ENCODE assay signal across 14 cellular contexts in genomic region chr22:46453006-46453828, GRCh38.
DNase-seq lines count a peak whose midpoint lies in the region; ATAC-seq and TF ChIP-seq lines count a peak whose summit lies in the region.
"Had no signal": no experiment of that assay in that cellular context is flagged by ENCODE, and none has a peak within 500 bp of the region (broad histone marks: within the 10 kb centered on the region; RNA-seq: fewer than 3 reads in every experiment).

No MANE protein-coding gene starts in this region.

- peak overlapping the region in 16 of 21 experiments; percentile 15 to 78 (median 49) for H3K27ac ChIP-seq in skin epidermis
- H3K27ac ChIP-seq in aorta (ENCODE audit: low read depth in 1 of 2, low read length in 2 of 2): no peak overlapping the region
- H3K27ac ChIP-seq: 22Rv1, psoas muscle had no signal

- DNase-seq in DMS 273 (lab: John Stamatoyannopoulos, UW; ENCODE audit: unreplicated experiment) (peak; percentile 49), DMS 273 treated with DMSO at 0.1 percent for 48 hours (lab: John Stamatoyannopoulos, UW) (no peak), astrocyte of the hippocampus (ENCODE audit: low read depth, low spot score) (peak; percentile 57), osteocyte (ENCODE audit: extremely low spot score, unreplicated experiment) (no peak), aorta (no peak)
- DNase-seq: activated CD8-positive, alpha-beta memory T cell treated with anti-CD3 and anti-CD28 coated beads, Interleukin-2, amount 10 ng/mL, durations not matched to agents 7 days and 5 days; CD4-positive, alpha-beta memory T cell; effector CD8-positive, alpha-beta T cell; NCI-H2107; psoas muscle had no signal

- no peak overlapping the region for H3K4me3 ChIP-seq in iPS-15b (ENCODE audit: low read depth, low read length)
- no peak overlapping the region for H3K4me3 ChIP-seq in skin epidermis
- H3K4me3 ChIP-seq in aorta (ENCODE audit: low read length in 2 of 2): no peak overlapping the region
- H3K4me3 ChIP-seq: psoas muscle had no signal

- H3K4me1 Mint-ChIP-seq in osteocyte (ENCODE audit: unreplicated experiment): peaks cover 60% of the 10 kb centered on the region
- H3K4me1 Mint-ChIP-seq: activated CD8-positive, alpha-beta memory T cell treated with anti-CD3 and anti-CD28 coated beads, Interleukin-2, amount 10 ng/mL, durations not matched to agents 7 days and 5 days; CD4-positive, alpha-beta memory T cell had no signal

- no peak overlapping the region for H3K27ac Mint-ChIP-seq in osteocyte (ENCODE audit: unreplicated experiment)
- H3K27ac Mint-ChIP-seq: activated CD8-positive, alpha-beta memory T cell treated with anti-CD3 and anti-CD28 coated beads, Interleukin-2, amount 10 ng/mL, durations not matched to agents 7 days and 5 days; CD4-positive, alpha-beta memory T cell had no signal

- no peaks in the 10 kb centered on the region for H3K4me1 ChIP-seq in iPS-15b (ENCODE audit: control insufficient read depth, insufficient read depth, low read length)
- no peaks in the 10 kb centered on the region for H3K4me1 ChIP-seq in aorta (ENCODE audit: control insufficient read depth in 1 of 2, insufficient read depth in 2 of 2, low read length in 2 of 2)
- H3K4me1 ChIP-seq: psoas muscle had no signal

- no peak overlapping the region for H3K4me3 Mint-ChIP-seq in osteocyte (ENCODE audit: unreplicated experiment)
- H3K4me3 Mint-ChIP-seq: activated CD8-positive, alpha-beta memory T cell treated with anti-CD3 and anti-CD28 coated beads, Interleukin-2, amount 10 ng/mL, durations not matched to agents 7 days and 5 days; CD4-positive, alpha-beta memory T cell had no signal

- intact Hi-C loops in aorta (cut with DNase I): no loop called here

- H3K9me3 Mint-ChIP-seq in osteocyte (ENCODE audit: unreplicated experiment): no peaks in the 10 kb centered on the region
- H3K9me3 Mint-ChIP-seq: CD4-positive, alpha-beta memory T cell had no signal

- H3K27me3 ChIP-seq in iPS-15b (ENCODE audit: control insufficient read depth, insufficient read depth, low read length) (no peaks in the 10 kb centered on the region), aorta (ENCODE audit: control insufficient read depth in 1 of 2, insufficient read depth in 2 of 2, low read length in 1 of 2) (no peaks in the 10 kb centered on the region)

- ATAC-seq in HG03175 (IDR thresholded peaks at IDR 0.05; ENCODE audit: unreplicated experiment) (no peak), aorta (ENCODE audit: low FRiP score) (no peak)
- ATAC-seq: activated CD8-positive, alpha-beta memory T cell treated with anti-CD3 and anti-CD28 coated beads, Interleukin-2, amount 10 ng/mL, durations not matched to agents 7 days and 5 days; psoas muscle had no signal

- H3K36me3 ChIP-seq in iPS-15b (ENCODE audit: control insufficient read depth, insufficient read depth, low read length): no peaks in the 10 kb centered on the region
- no peaks in the 10 kb centered on the region for H3K36me3 ChIP-seq in aorta (ENCODE audit: control insufficient read depth in 1 of 2, insufficient read depth in 2 of 2, low read length in 1 of 2)

- H3K9me3 ChIP-seq in iPS-15b (ENCODE audit: control insufficient read depth, insufficient read depth, low read length) (no peaks in the 10 kb centered on the region), aorta (ENCODE audit: control insufficient read depth, low read length) (no peaks in the 10 kb centered on the region)
- H3K9me3 ChIP-seq: psoas muscle had no signal

- 49 to 50% methylated on average over 31 of the region's 31 CpGs for WGBS in aorta, 2 donors

- H3K9ac ChIP-seq in iPS-15b (ENCODE audit: low read depth, low read length): peak overlapping the region; percentile 37

- H3K27me3 Mint-ChIP-seq in osteocyte (ENCODE audit: unreplicated experiment): no peaks in the 10 kb centered on the region
- H3K27me3 Mint-ChIP-seq: activated CD8-positive, alpha-beta memory T cell treated with anti-CD3 and anti-CD28 coated beads, Interleukin-2, amount 10 ng/mL, durations not matched to agents 7 days and 5 days had no signal

- no peaks in the 10 kb centered on the region for H3K36me3 Mint-ChIP-seq in osteocyte (ENCODE audit: unreplicated experiment)
- H3K36me3 Mint-ChIP-seq: activated CD8-positive, alpha-beta memory T cell treated with anti-CD3 and anti-CD28 coated beads, Interleukin-2, amount 10 ng/mL, durations not matched to agents 7 days and 5 days; CD4-positive, alpha-beta memory T cell had no signal

- TF ChIP-seq CTCF in osteocyte (IDR thresholded peaks at IDR 0.05): no peak

Comparison
In these comparisons a context has a peak if more than half of its experiments do, and no peak if none do; other contexts are left out.
1. DNase-seq: peak in DMS 273 (single experiment) and astrocyte of the hippocampus (single experiment); none in DMS 273 treated with DMSO at 0.1 percent for 48 hours (single experiment), osteocyte (single experiment) and aorta (0 of 2).
2. H3K27ac ChIP-seq: peak in skin epidermis (16 of 21); none in aorta (0 of 2).